Comparison of ENCODE assay signal across 16 cellular contexts in the genomic region with DNA sequence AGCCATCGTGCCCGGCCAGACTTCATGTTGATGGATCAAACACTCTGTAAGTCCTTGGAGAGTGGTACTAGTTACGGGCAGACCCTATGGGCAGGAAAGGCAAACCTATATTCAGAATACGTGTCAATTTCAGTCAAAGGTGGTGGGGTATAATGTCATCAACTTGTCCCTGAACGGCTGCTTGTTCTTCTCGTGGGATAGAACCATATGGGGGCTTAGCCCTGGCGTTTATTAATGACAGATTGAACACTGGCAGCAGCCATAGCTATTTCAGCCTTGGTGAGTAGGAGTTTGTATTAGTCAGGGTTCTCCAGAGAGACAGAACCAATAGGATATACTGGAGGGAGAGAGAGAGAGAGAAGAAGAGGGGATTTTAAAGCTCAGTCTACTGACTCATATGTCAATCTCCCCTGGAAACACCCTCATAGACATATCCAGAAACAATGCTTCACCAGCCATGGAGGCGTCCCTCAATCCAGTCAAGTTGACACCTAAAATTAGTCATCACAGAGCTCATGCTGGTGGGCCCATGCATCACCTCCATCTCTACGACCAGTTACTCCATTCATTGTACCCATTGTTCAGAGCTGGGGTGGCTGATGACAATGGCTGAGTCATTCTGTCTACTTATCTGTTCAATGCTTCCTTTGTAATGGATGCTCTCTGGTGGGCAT. TPM values are rescaled to one million over a fixed set of nuclear protein-coding genes. Genes with fewer than 3 reads are reported as not detected.
DNase-seq lines count a peak whose midpoint lies in the region; ATAC-seq and TF ChIP-seq lines count a peak whose summit lies in the region.
"Had no signal": no experiment of that assay in that cellular context is flagged by ENCODE, and none has a peak within 500 bp of the region (broad histone marks: within the 10 kb centered on the region; RNA-seq: fewer than 3 reads in every experiment).

No MANE protein-coding gene starts in this region.

- no peak for TF ChIP-seq CTCF in PC-3 (conservative IDR thresholded peaks at IDR 0.05; ENCODE audit: low read depth, low read length)

- peaks cover 4% of the 10 kb centered on the region for H3K9me3 Mint-ChIP-seq in activated naive CD4-positive, alpha-beta T cell treated with anti-CD3 and anti-CD28 coated beads for 36 hours
- H3K9me3 Mint-ChIP-seq in activated naive CD4-positive, alpha-beta T cell treated with anti-CD3 and anti-CD28 coated beads, Interleukin-2, amount 10 ng/mL, durations not matched to agents 7 days and 5 days: no peaks in the 10 kb centered on the region
- peaks cover 0 to 2% of the 10 kb centered on the region in 2 donors for H3K9me3 Mint-ChIP-seq in stimulated activated naive B cell treated with anti-CD40 and anti-IgM and Interleukin-4, amounts not matched to agents 10 μg/mL and 1 μg/mL and 100 μg/mL, for 72 hours
- H3K9me3 Mint-ChIP-seq: activated naive CD8-positive, alpha-beta T cell treated with anti-CD3 and anti-CD28 coated beads, Interleukin-2, amount 10 ng/mL, durations not matched to agents 7 days and 5 days had no signal

- no TSS peak for BruUV-seq in PC-3 (replicated peaks; lab: Mats Ljungman, UMichigan)

- H3K4me1 ChIP-seq in PC-3 (ENCODE audit: insufficient read depth, low read length): no peaks in the 10 kb centered on the region
- H3K4me1 ChIP-seq: heart right ventricle, parathyroid adenoma had no signal

- ATAC-seq in PC-3 (no peak), GM19351 (IDR thresholded peaks at IDR 0.05; ENCODE audit: unreplicated experiment) (no peak)
- ATAC-seq in stimulated activated naive B cell treated with anti-CD40 and anti-IgM and Interleukin-4, amounts not matched to agents 10 μg/mL and 1 μg/mL and 100 μg/mL, for 72 hours (replicated peaks): peak; percentile 48 to 89
- ATAC-seq: heart right ventricle had no signal

- DNase-seq in activated naive CD4-positive, alpha-beta T cell treated with anti-CD3 and anti-CD28 coated beads for 36 hours: peak; percentile 74
- no peak for DNase-seq in activated naive CD4-positive, alpha-beta T cell treated with anti-CD3 and anti-CD28 coated beads, Interleukin-2, amount 10 ng/mL, durations not matched to agents 7 days and 5 days
- DNase-seq in PC-3 (peak; percentile 38), dermis blood vessel endothelial cell (peak; percentile 7), mesenteric fat pad (ENCODE audit: low spot score) (no peak), OCI-M2 (lab: John Stamatoyannopoulos, UW; ENCODE audit: unreplicated experiment) (no peak)
- DNase-seq in stimulated activated naive B cell treated with anti-CD40 and anti-IgM and Interleukin-4, amounts not matched to agents 10 μg/mL and 1 μg/mL and 100 μg/mL, for 72 hours: peak; percentile 14
- DNase-seq: activated naive CD8-positive, alpha-beta T cell treated with anti-CD3 and anti-CD28 coated beads, Interleukin-2, amount 10 ng/mL, durations not matched to agents 7 days and 5 days; heart right ventricle; NCI-H2171 treated with DMSO at 0.1 percent for 48 hours; RPMI8226 had no signal

- 0 out of 2 replicates have a peak, but pooled peaks cover 3% of the 10 kb centered on the region for H3K9me2 ChIP-seq in PC-3 (replicated peaks; ENCODE audit: low read length)

- no peak overlapping the region for H3K4me3 Mint-ChIP-seq in activated naive CD4-positive, alpha-beta T cell treated with anti-CD3 and anti-CD28 coated beads for 36 hours
- H3K4me3 Mint-ChIP-seq in activated naive CD4-positive, alpha-beta T cell treated with anti-CD3 and anti-CD28 coated beads, Interleukin-2, amount 10 ng/mL, durations not matched to agents 7 days and 5 days: no peak overlapping the region
- no peak overlapping the region for H3K4me3 Mint-ChIP-seq in stimulated activated naive B cell treated with anti-CD40 and anti-IgM and Interleukin-4, amounts not matched to agents 10 μg/mL and 1 μg/mL and 100 μg/mL, for 72 hours
- H3K4me3 Mint-ChIP-seq: activated naive CD8-positive, alpha-beta T cell treated with anti-CD3 and anti-CD28 coated beads, Interleukin-2, amount 10 ng/mL, durations not matched to agents 7 days and 5 days had no signal

- no peaks in the 10 kb centered on the region for H3K9me3 ChIP-seq in PC-3 (ENCODE audit: low read length)
- H3K9me3 ChIP-seq: heart right ventricle had no signal

- no peaks in the 10 kb centered on the region for H3F3A ChIP-seq in PC-3 (ENCODE audit: low read length, unreplicated experiment)

- no peaks in the 10 kb centered on the region for H4K20me1 ChIP-seq in PC-3 (ENCODE audit: low read length)

- intact Hi-C loops in activated naive CD4-positive, alpha-beta T cell treated with anti-CD3 and anti-CD28 coated beads for 36 hours (cut with micrococcal nuclease): loop anchor here (1.0 to 2.0 kb wide), 2 partner anchors 20 to 194 kb away; partner anchors contain the start of gene ATP8B2
- intact Hi-C loops in PC-3 (cut with micrococcal nuclease): no loop called here

- no peak overlapping the region for H3K4me3 ChIP-seq in PC-3 (ENCODE audit: low read length)
- H3K4me3 ChIP-seq: heart right ventricle, lung had no signal

- POLR2A ChIA-PET in PC-3 (lab: Charles Lee; ENCODE audit: unreplicated experiment): no interaction called here

- H3K27me3 ChIP-seq in PC-3 (ENCODE audit: low read length): no peaks in the 10 kb centered on the region
- H3K27me3 ChIP-seq: heart right ventricle had no signal

- H2AFZ ChIP-seq in PC-3 (ENCODE audit: low read length): no peak overlapping the region
- H2AFZ ChIP-seq: parathyroid adenoma had no signal

- H3K4me2 ChIP-seq in PC-3 (ENCODE audit: low read length): no peak overlapping the region

- peaks cover 15% of the 10 kb centered on the region for H3K4me1 Mint-ChIP-seq in activated naive CD4-positive, alpha-beta T cell treated with anti-CD3 and anti-CD28 coated beads for 36 hours (ENCODE audit: low read depth)
- peaks cover 11% of the 10 kb centered on the region for H3K4me1 Mint-ChIP-seq in activated naive CD4-positive, alpha-beta T cell treated with anti-CD3 and anti-CD28 coated beads, Interleukin-2, amount 10 ng/mL, durations not matched to agents 7 days and 5 days
- peaks cover 0 to 1% of the 10 kb centered on the region in 2 donors for H3K4me1 Mint-ChIP-seq in stimulated activated naive B cell treated with anti-CD40 and anti-IgM and Interleukin-4, amounts not matched to agents 10 μg/mL and 1 μg/mL and 100 μg/mL, for 72 hours
- H3K4me1 Mint-ChIP-seq: activated naive CD8-positive, alpha-beta T cell treated with anti-CD3 and anti-CD28 coated beads, Interleukin-2, amount 10 ng/mL, durations not matched to agents 7 days and 5 days had no signal

- no peaks in the 10 kb centered on the region for H3K36me3 Mint-ChIP-seq in activated naive CD4-positive, alpha-beta T cell treated with anti-CD3 and anti-CD28 coated beads for 36 hours (ENCODE audit: low read depth)
- H3K36me3 Mint-ChIP-seq in activated naive CD4-positive, alpha-beta T cell treated with anti-CD3 and anti-CD28 coated beads, Interleukin-2, amount 10 ng/mL, durations not matched to agents 7 days and 5 days: no peaks in the 10 kb centered on the region
- H3K36me3 Mint-ChIP-seq in stimulated activated naive B cell treated with anti-CD40 and anti-IgM and Interleukin-4, amounts not matched to agents 10 μg/mL and 1 μg/mL and 100 μg/mL, for 72 hours: no peaks in the 10 kb centered on the region
- H3K36me3 Mint-ChIP-seq: activated naive CD8-positive, alpha-beta T cell treated with anti-CD3 and anti-CD28 coated beads, Interleukin-2, amount 10 ng/mL, durations not matched to agents 7 days and 5 days had no signal

- H3K79me2 ChIP-seq in PC-3 (ENCODE audit: low read length): no peaks in the 10 kb centered on the region
- H3K79me2 ChIP-seq: parathyroid adenoma had no signal

- H3K27me3 Mint-ChIP-seq in activated naive CD4-positive, alpha-beta T cell treated with anti-CD3 and anti-CD28 coated beads for 36 hours (ENCODE audit: low read depth): no peaks in the 10 kb centered on the region
- H3K27me3 Mint-ChIP-seq in activated naive CD4-positive, alpha-beta T cell treated with anti-CD3 and anti-CD28 coated beads, Interleukin-2, amount 10 ng/mL, durations not matched to agents 7 days and 5 days: peaks cover 12% of the 10 kb centered on the region
- H3K27me3 Mint-ChIP-seq in stimulated activated naive B cell treated with anti-CD40 and anti-IgM and Interleukin-4, amounts not matched to agents 10 μg/mL and 1 μg/mL and 100 μg/mL, for 72 hours: peaks cover 0 to 10% of the 10 kb centered on the region in 2 donors

- no peak overlapping the region for H3K27ac ChIP-seq in PC-3 (ENCODE audit: low read length)
- H3K27ac ChIP-seq: heart right ventricle, parathyroid adenoma had no signal

- H3K27ac Mint-ChIP-seq in activated naive CD4-positive, alpha-beta T cell treated with anti-CD3 and anti-CD28 coated beads for 36 hours: no peak overlapping the region
- no peak overlapping the region for H3K27ac Mint-ChIP-seq in activated naive CD4-positive, alpha-beta T cell treated with anti-CD3 and anti-CD28 coated beads, Interleukin-2, amount 10 ng/mL, durations not matched to agents 7 days and 5 days
- no peak overlapping the region for H3K27ac Mint-ChIP-seq in stimulated activated naive B cell treated with anti-CD40 and anti-IgM and Interleukin-4, amounts not matched to agents 10 μg/mL and 1 μg/mL and 100 μg/mL, for 72 hours
- H3K27ac Mint-ChIP-seq: activated naive CD8-positive, alpha-beta T cell treated with anti-CD3 and anti-CD28 coated beads, Interleukin-2, amount 10 ng/mL, durations not matched to agents 7 days and 5 days had no signal

- no peak overlapping the region for H3K9ac ChIP-seq in PC-3 (ENCODE audit: low read length)
- H3K9ac ChIP-seq: parathyroid adenoma had no signal

- CTCF ChIA-PET in activated naive CD4-positive, alpha-beta T cell treated with anti-CD3 and anti-CD28 coated beads for 36 hours (lab: Charles Lee): interaction anchor here (0.6 to 0.7 kb wide), 2 partner anchors 18 to 272 kb away, joined by 3 read pairs; no protein-coding TSS in a partner anchor
- CTCF ChIA-PET in activated naive CD4-positive, alpha-beta T cell treated with anti-CD3 and anti-CD28 coated beads, Interleukin-2, amount 10 ng/mL, durations not matched to agents 7 days and 5 days (lab: Charles Lee): no interaction called here
- CTCF ChIA-PET in PC-3 (lab: Charles Lee): no interaction called here

- H3K36me3 ChIP-seq in PC-3 (ENCODE audit: low read depth, low read length): no peaks in the 10 kb centered on the region
- H3K36me3 ChIP-seq: heart right ventricle had no signal

RNA-seq across cellular contexts. Expression of gene AQP10, which starts 16.1 kb away (rescaled TPM):
- not detected for total RNA-seq in activated naive CD4-positive, alpha-beta T cell treated with anti-CD3 and anti-CD28 coated beads for 36 hours
- total RNA-seq in PC-3 (2014; rRNA removed) (not detected in 2 replicates), dermis blood vessel endothelial cell (not detected in 2 replicates), mesenteric fat pad (not detected)
- total RNA-seq: activated naive CD8-positive, alpha-beta T cell treated with anti-CD3 and anti-CD28 coated beads, Interleukin-2, amount 10 ng/mL, durations not matched to agents 7 days and 5 days; H1; ureter had no signal

RNA-seq across cellular contexts. Expression of gene ATP8B2, which starts 20.5 kb away (rescaled TPM):
- 10 to 100 TPM; 28.2 to 28.7 TPM for total RNA-seq in activated naive CD4-positive, alpha-beta T cell treated with anti-CD3 and anti-CD28 coated beads for 36 hours
- total RNA-seq in PC-3 (2014; rRNA removed) (25.7 and 36.3 TPM in 2 replicates), dermis blood vessel endothelial cell (90.0 and 108 TPM in 2 replicates), mesenteric fat pad (38.7 TPM)

RNA-seq across cellular contexts. Expression of gene HAX1, which starts 32.4 kb away (rescaled TPM):
- total RNA-seq in activated naive CD4-positive, alpha-beta T cell treated with anti-CD3 and anti-CD28 coated beads for 36 hours: 100 to 1,000 TPM; 204 to 219 TPM
- 230 and 281 TPM in 2 replicates for total RNA-seq in PC-3 (2014; rRNA removed)
- total RNA-seq in dermis blood vessel endothelial cell: 69.9 and 99.0 TPM in 2 replicates
- total RNA-seq in mesenteric fat pad: 81.6 TPM

Comparison
In these comparisons a context has a peak if more than half of its experiments do, and no peak if none do; other contexts are left out.
1. DNase-seq: peak in activated naive CD4-positive, alpha-beta T cell treated with anti-CD3 and anti-CD28 coated beads for 36 hours (single experiment), PC-3 (single experiment), dermis blood vessel endothelial cell (single experiment) and stimulated activated naive B cell treated with anti-CD40 and anti-IgM and Interleukin-4, amounts not matched to agents 10 μg/mL and 1 μg/mL and 100 μg/mL, for 72 hours (single experiment); none in activated naive CD4-positive, alpha-beta T cell treated with anti-CD3 and anti-CD28 coated beads, Interleukin-2, amount 10 ng/mL, durations not matched to agents 7 days and 5 days (single experiment), mesenteric fat pad (single experiment) and OCI-M2 (single experiment).
2. ATAC-seq: peak in stimulated activated naive B cell treated with anti-CD40 and anti-IgM and Interleukin-4, amounts not matched to agents 10 μg/mL and 1 μg/mL and 100 μg/mL, for 72 hours (2 of 2); none in PC-3 (single experiment) and GM19351 (single experiment).